ENCODE assay signal across 36 cellular contexts in the genomic region with DNA sequence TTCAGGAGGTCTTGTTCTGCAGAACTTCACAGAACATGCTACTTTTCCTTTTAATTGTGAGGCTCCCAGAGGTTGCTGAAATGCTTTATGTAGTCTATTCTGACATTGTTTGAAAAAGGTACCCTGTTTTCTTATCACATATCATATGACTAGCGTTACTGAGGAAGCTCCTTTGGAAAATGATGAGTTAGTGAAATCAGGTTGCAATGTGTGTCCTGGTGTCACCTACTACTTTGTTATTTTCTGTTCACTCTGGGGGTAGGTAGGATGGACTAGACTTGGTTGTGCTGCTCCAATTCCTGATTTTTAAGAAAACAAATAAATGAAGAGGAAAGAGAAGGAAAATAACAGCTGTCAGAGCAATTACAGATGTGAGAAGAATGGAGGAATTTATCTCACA.
"Had no signal": no experiment of that assay in that cellular context is flagged by ENCODE, and none has a peak within 500 bp of the region (broad histone marks: within the 10 kb centered on the region; RNA-seq: fewer than 3 reads in every experiment).

No MANE protein-coding gene starts in this region.

- ATAC-seq: activated CD8-positive, alpha-beta T cell treated with anti-CD3 and anti-CD28 coated beads for 36 hours; activated naive CD8-positive, alpha-beta T cell treated with anti-CD3 and anti-CD28 coated beads, Interleukin-2, amount 50 U/mL, for 24 hours had no signal

- H3K4me1 ChIP-seq: ascending aorta had no signal

- H3K36me3 ChIP-seq: ascending aorta, cardiac muscle cell had no signal

- H3K4me3 Mint-ChIP-seq: activated B cell treated with CpG ODN at 0.5 μM for 24 hours; activated CD4-positive, alpha-beta memory T cell treated with anti-CD3 and anti-CD28 coated beads for 36 hours; activated CD4-positive, alpha-beta T cell treated with anti-CD3 and anti-CD28 coated beads, Interleukin-2, amount 10 ng/mL, durations not matched to agents 24 days and 14 days; activated CD8-positive, alpha-beta T cell treated with anti-CD3 and anti-CD28 coated beads for 36 hours; activated naive CD4-positive, alpha-beta T cell treated with anti-CD3 and anti-CD28 coated beads, Interleukin-2, amount 10 ng/mL, durations not matched to agents 7 days and 5 days; activated naive CD4-positive, alpha-beta T cell treated with anti-CD3 and anti-CD28 coated beads, Interleukin-2, amount 50 U/mL, for 24 hours; activated naive CD8-positive, alpha-beta T cell; activated naive CD8-positive, alpha-beta T cell treated with anti-CD3 and anti-CD28 coated beads, Interleukin-2, amount 10 ng/mL, durations not matched to agents 7 days and 5 days; activated naive CD8-positive, alpha-beta T cell treated with anti-CD3 and anti-CD28 coated beads, Interleukin-2, amount 50 U/mL, for 24 hours; activated T-cell treated with anti-CD3 and anti-CD28 coated beads, Interleukin-2, amount 50 U/mL, for 24 hours; brain; central memory CD8-positive, alpha-beta T cell; T-helper 1 cell treated with Interleukin-12 subunit alpha and Interleukin-12 subunit beta and Interleukin-4 antibody, amounts not matched to agents 30 μg/mL and 1 μg/mL, for 36 hours; T-helper 2 cell treated with Interferon-gamma antibody and Interleukin-4, amounts not matched to agents 5 μg/mL and 100 μg/mL, for 36 hours had no signal

- H3K27ac ChIP-seq: ascending aorta, cardiac muscle cell, VCaP had no signal

- H3K27me3 Mint-ChIP-seq: activated CD4-positive, alpha-beta T cell treated with anti-CD3 and anti-CD28 coated beads, Interleukin-2, amount 10 ng/mL, durations not matched to agents 24 days and 14 days; activated CD8-positive, alpha-beta T cell treated with anti-CD3 and anti-CD28 coated beads for 36 hours; activated naive CD4-positive, alpha-beta T cell treated with anti-CD3 and anti-CD28 coated beads, Interleukin-2, amount 10 ng/mL, durations not matched to agents 7 days and 5 days; activated naive CD8-positive, alpha-beta T cell treated with anti-CD3 and anti-CD28 coated beads, Interleukin-2, amount 10 ng/mL, durations not matched to agents 7 days and 5 days; central memory CD8-positive, alpha-beta T cell had no signal

- H3K36me3 Mint-ChIP-seq: activated CD4-positive, alpha-beta memory T cell treated with anti-CD3 and anti-CD28 coated beads for 36 hours; activated naive CD4-positive, alpha-beta T cell treated with anti-CD3 and anti-CD28 coated beads, Interleukin-2, amount 10 ng/mL, durations not matched to agents 7 days and 5 days; activated naive CD4-positive, alpha-beta T cell treated with anti-CD3 and anti-CD28 coated beads, Interleukin-2, amount 50 U/mL, for 24 hours; activated naive CD8-positive, alpha-beta T cell; activated naive CD8-positive, alpha-beta T cell treated with anti-CD3 and anti-CD28 coated beads, Interleukin-2, amount 10 ng/mL, durations not matched to agents 7 days and 5 days; brain had no signal

- H3K27ac Mint-ChIP-seq: activated B cell treated with CpG ODN at 0.5 μM for 24 hours; activated CD4-positive, alpha-beta memory T cell treated with anti-CD3 and anti-CD28 coated beads for 36 hours; activated CD4-positive, alpha-beta T cell treated with anti-CD3 and anti-CD28 coated beads, Interleukin-2, amount 10 ng/mL, durations not matched to agents 24 days and 14 days; activated CD8-positive, alpha-beta T cell treated with anti-CD3 and anti-CD28 coated beads for 36 hours; activated naive CD4-positive, alpha-beta T cell treated with anti-CD3 and anti-CD28 coated beads, Interleukin-2, amount 10 ng/mL, durations not matched to agents 7 days and 5 days; activated naive CD4-positive, alpha-beta T cell treated with anti-CD3 and anti-CD28 coated beads, Interleukin-2, amount 50 U/mL, for 24 hours; activated naive CD8-positive, alpha-beta T cell; activated naive CD8-positive, alpha-beta T cell treated with anti-CD3 and anti-CD28 coated beads, Interleukin-2, amount 10 ng/mL, durations not matched to agents 7 days and 5 days; activated naive CD8-positive, alpha-beta T cell treated with anti-CD3 and anti-CD28 coated beads, Interleukin-2, amount 50 U/mL, for 24 hours; activated T-cell treated with anti-CD3 and anti-CD28 coated beads, Interleukin-2, amount 50 U/mL, for 24 hours; activated T-helper 2 cell treated with anti-CD3 and anti-CD28 coated beads, Interferon-gamma antibody, Interleukin-2, Interleukin-4, amounts not matched to agents 10 μg/mL and 5 μg/mL and 100 μg/mL, durations not matched to agents 14 hours and 24 hours and 36 hours; brain; T-helper 1 cell treated with Interleukin-12 subunit alpha and Interleukin-12 subunit beta and Interleukin-4 antibody, amounts not matched to agents 30 μg/mL and 1 μg/mL, for 36 hours; T-helper 2 cell treated with Interferon-gamma antibody and Interleukin-4, amounts not matched to agents 5 μg/mL and 100 μg/mL, for 36 hours had no signal

- H3K4me1 Mint-ChIP-seq: activated B cell treated with CpG ODN at 0.5 μM for 24 hours; activated CD4-positive, alpha-beta T cell treated with anti-CD3 and anti-CD28 coated beads, Interleukin-2, amount 10 ng/mL, durations not matched to agents 24 days and 14 days; activated naive CD4-positive, alpha-beta T cell treated with anti-CD3 and anti-CD28 coated beads, Interleukin-2, amount 10 ng/mL, durations not matched to agents 7 days and 5 days; activated naive CD4-positive, alpha-beta T cell treated with anti-CD3 and anti-CD28 coated beads, Interleukin-2, amount 50 U/mL, for 24 hours; activated naive CD8-positive, alpha-beta T cell treated with anti-CD3 and anti-CD28 coated beads, Interleukin-2, amount 10 ng/mL, durations not matched to agents 7 days and 5 days; activated naive CD8-positive, alpha-beta T cell treated with anti-CD3 and anti-CD28 coated beads, Interleukin-2, amount 50 U/mL, for 24 hours; brain; central memory CD8-positive, alpha-beta T cell had no signal

- H3K9me3 Mint-ChIP-seq: activated CD4-positive, alpha-beta memory T cell treated with anti-CD3 and anti-CD28 coated beads for 36 hours; activated CD4-positive, alpha-beta T cell treated with anti-CD3 and anti-CD28 coated beads, Interleukin-2, amount 10 ng/mL, durations not matched to agents 24 days and 14 days; activated CD8-positive, alpha-beta T cell treated with anti-CD3 and anti-CD28 coated beads for 36 hours; activated naive CD4-positive, alpha-beta T cell treated with anti-CD3 and anti-CD28 coated beads, Interleukin-2, amount 10 ng/mL, durations not matched to agents 7 days and 5 days; activated naive CD8-positive, alpha-beta T cell treated with anti-CD3 and anti-CD28 coated beads, Interleukin-2, amount 50 U/mL, for 24 hours; activated T-cell treated with anti-CD3 and anti-CD28 coated beads, Interleukin-2, amount 50 U/mL, for 24 hours; activated T-helper 2 cell treated with anti-CD3 and anti-CD28 coated beads, Interferon-gamma antibody, Interleukin-2, Interleukin-4, amounts not matched to agents 10 μg/mL and 5 μg/mL and 100 μg/mL, durations not matched to agents 14 hours and 24 hours and 36 hours; brain; T-helper 1 cell treated with Interleukin-12 subunit alpha and Interleukin-12 subunit beta and Interleukin-4 antibody, amounts not matched to agents 30 μg/mL and 1 μg/mL, for 36 hours; T-helper 2 cell treated with Interferon-gamma antibody and Interleukin-4, amounts not matched to agents 5 μg/mL and 100 μg/mL, for 36 hours had no signal

- DNase-seq: activated B cell treated with CpG ODN at 0.5 μM for 24 hours; activated CD4-positive, alpha-beta memory T cell treated with anti-CD3 and anti-CD28 coated beads for 36 hours; activated CD4-positive, alpha-beta T cell treated with anti-CD3 and anti-CD28 coated beads for 4 hours; activated CD4-positive, alpha-beta T cell treated with anti-CD3 and anti-CD28 coated beads, Interleukin-2, amount 10 ng/mL, durations not matched to agents 24 days and 14 days; activated CD4-positive, alpha-beta T cell treated with anti-CD3 and anti-CD28 coated beads, Interleukin-2, amount 50 U/mL, for 1 hour; activated CD4-positive, alpha-beta T cell treated with anti-CD3 and anti-CD28 coated beads, Interleukin-2, amount 50 U/mL, for 4 hours; activated CD4-positive, CD25-positive, alpha-beta regulatory T cell treated with anti-CD3 and anti-CD28 coated beads, Interleukin-2, amount 50 U/mL, for 72 hours; activated CD8-positive, alpha-beta memory T cell treated with anti-CD3 and anti-CD28 coated beads, Interleukin-2, amount 50 U/mL, for 4 hours; activated CD8-positive, alpha-beta T cell treated with anti-CD3 and anti-CD28 coated beads for 36 hours; activated effector memory CD4-positive, alpha-beta T cell treated with Interleukin-2 at 50 U/mL for 16 hours; activated gamma-delta T cell; activated naive CD4-positive, alpha-beta T cell treated with anti-CD3 and anti-CD28 coated beads, Interleukin-2, amount 10 ng/mL, durations not matched to agents 7 days and 5 days; activated naive CD4-positive, alpha-beta T cell treated with Interleukin-2 at 50 U/mL for 16 hours; activated naive CD8-positive, alpha-beta T cell treated with anti-CD3 and anti-CD28 coated beads, Interleukin-2, amount 10 ng/mL, durations not matched to agents 7 days and 5 days; activated naive CD8-positive, alpha-beta T cell treated with anti-CD3 and anti-CD28 coated beads, Interleukin-2, amount 50 U/mL, for 24 hours; activated T-cell treated with anti-CD3 and anti-CD28 coated beads, Interleukin-2, amount 50 U/mL, for 24 hours; activated T-cell treated with anti-CD3 and anti-CD28 coated beads, Interleukin-2, amount 50 U/mL, for 48 hours; amygdala; anterior cingulate cortex; caudate nucleus; cerebellar nuclear complex; T-helper 1 cell; T-helper 2 cell; T-helper 9 cell had no signal

- H3K9me3 ChIP-seq: ascending aorta had no signal

- FAIRE-seq: bronchial epithelial cell, TTC549 had no signal

- H3K4me3 ChIP-seq: ascending aorta, cardiac muscle cell had no signal
